ENCODE assay signal across 7 cellular contexts in the genomic region with DNA sequence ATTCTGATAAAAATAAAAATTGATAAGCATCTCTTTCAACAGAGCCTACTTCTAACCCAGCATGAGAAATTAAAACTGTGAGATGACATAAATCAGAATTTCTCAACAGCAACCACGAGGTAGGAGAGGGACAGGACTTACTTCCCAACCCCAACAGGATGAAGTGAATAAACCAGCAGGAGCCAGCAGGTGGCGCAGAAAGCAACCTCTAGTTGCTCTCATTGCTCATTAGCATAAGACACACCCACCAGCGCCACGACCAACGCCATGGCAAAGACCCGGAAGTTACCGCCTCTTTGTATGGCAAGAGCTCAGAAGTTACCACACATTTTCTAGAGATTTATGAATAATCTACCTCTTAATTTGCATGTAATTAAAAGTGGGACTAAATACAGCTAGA.
DNase-seq lines count a peak whose midpoint lies in the region; ATAC-seq and TF ChIP-seq lines count a peak whose summit lies in the region.

No MANE protein-coding gene starts in this region.

- 0 out of 2 replicates have a peak, but pooled peaks have one; percentile 16 for TF ChIP-seq CTCF in VCaP (conservative IDR thresholded peaks at IDR 0.05)

- intact Hi-C loops in left ventricle myocardium superior (cut with micrococcal nuclease): no loop called here

- no peak overlapping the region for H3K27ac ChIP-seq in VCaP

- peak; percentile 13 for DNase-seq in NCI-H146 treated with DMSO at 0.1 percent for 48 hours (lab: John Stamatoyannopoulos, UW; ENCODE audit: unreplicated experiment)
- peak; percentile 70 for DNase-seq in left ventricle myocardium superior
- peak; percentile 47 for DNase-seq in stimulated activated CD4-positive, alpha-beta T cell treated with anti-CD3 and anti-CD28 coated beads, Interleukin-1b, Interleukin-23, amount 100 ng/mL, for 48 hours
- DNase-seq in T1000 (lab: John Stamatoyannopoulos, UW): no peak

- ATAC-seq in GM18858 (IDR thresholded peaks at IDR 0.05; ENCODE audit: unreplicated experiment) (peak; percentile 90), HG02610 (IDR thresholded peaks at IDR 0.05; ENCODE audit: unreplicated experiment) (peak; percentile 58), left ventricle myocardium superior (peak; percentile 65)
